In the genomic region with DNA sequence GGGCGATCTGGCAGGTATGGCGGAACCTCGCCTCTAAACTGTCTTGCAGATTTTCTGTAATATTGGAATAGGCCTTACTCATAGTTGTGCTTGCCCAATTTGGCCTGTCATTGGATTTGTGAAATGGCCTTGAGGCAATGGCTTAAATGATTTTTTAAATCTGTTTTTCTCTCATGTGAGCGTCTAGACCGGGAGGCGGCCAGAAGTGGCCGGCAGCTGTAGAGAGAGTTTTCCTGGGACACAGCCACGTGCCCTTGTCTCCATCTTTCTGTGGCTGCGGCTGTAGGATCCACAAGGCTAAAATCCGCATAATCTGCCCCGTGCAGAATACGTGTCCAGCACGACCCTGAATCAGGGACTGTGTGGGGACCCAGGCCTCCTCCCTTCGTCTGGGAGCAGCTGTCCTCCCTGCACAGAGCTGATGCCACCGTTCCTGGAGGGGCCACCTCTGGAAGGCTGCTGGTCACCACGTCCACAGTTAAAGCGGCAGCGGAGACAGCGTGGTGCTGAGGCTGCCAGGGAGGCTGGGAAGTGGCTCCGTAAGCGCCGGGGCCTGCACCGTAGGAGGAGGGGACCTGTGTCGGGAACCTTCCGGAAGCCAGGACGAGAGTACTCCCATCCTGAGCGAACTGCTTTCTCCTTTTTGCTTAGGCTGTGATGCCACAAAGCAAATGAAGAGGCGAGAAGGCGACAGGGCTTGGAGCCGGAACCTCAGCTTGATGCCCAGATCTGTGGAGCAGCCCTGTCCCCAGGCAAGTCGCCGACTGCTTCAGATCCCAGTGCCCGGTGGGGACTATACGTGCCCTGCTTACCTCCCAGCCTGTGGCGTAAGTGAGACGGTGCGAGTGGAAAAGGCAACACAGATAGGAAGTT, we compare ENCODE assay signal across 23 cellular contexts.
A peak's percentile ranks its signal among the peaks of the same experiment; 100 is the strongest.
DNase-seq lines count a peak whose midpoint lies in the region; ATAC-seq, FAIRE-seq and TF ChIP-seq lines count a peak whose summit lies in the region.
"Had no signal": no experiment of that assay in that cellular context is flagged by ENCODE, and none has a peak within 500 bp of the region (broad histone marks: within the 10 kb centered on the region; RNA-seq: fewer than 3 reads in every experiment).

No MANE protein-coding gene starts in this region.

- H3K4me1 ChIP-seq in H1 (replicated peaks in 1 of 4; ENCODE audit: control insufficient read depth in 3 of 4, insufficient read depth in 4 of 4, low read length in 3 of 4) = no peaks in the 10 kb centered on the region; a peak in 1 of 7 replicates
- H3K4me1 ChIP-seq in gastrocnemius medialis = no peaks in the 10 kb centered on the region

- peaks cover 11% of the 10 kb centered on the region for H3K4me1 Mint-ChIP-seq in nephron progenitor cell
- peaks cover 14 to 15% of the 10 kb centered on the region in 2 donors for H3K4me1 Mint-ChIP-seq in stimulated activated naive B cell treated with anti-CD40 and anti-IgM and Interleukin-4, amounts not matched to agents 10 μg/mL and 1 μg/mL and 100 μg/mL, for 72 hours

- TF ChIP-seq EP300 in H1 (IDR thresholded peaks at IDR 0.05; ENCODE audit: borderline replicate concordance in 1 of 2, low read depth in 2 of 2, low read length in 2 of 2) = no peak

- in situ Hi-C loops in gastrocnemius medialis (cut with MboI; ENCODE audit: low sequenced_read_pairs in 4 of 4) = no loop called here

- H3K36me3 ChIP-seq in H7 (replicated peaks; ENCODE audit: control insufficient read depth, insufficient read depth, low read length) = no peaks in the 10 kb centered on the region
- H3K36me3 ChIP-seq in H1 (ENCODE audit: control insufficient read depth in 2 of 4, insufficient read depth in 4 of 4, low read length in 3 of 4) = no peaks in the 10 kb centered on the region; a peak in 1 of 8 replicates
- H3K36me3 ChIP-seq in gastrocnemius medialis = peaks cover 0 to 5% of the 10 kb centered on the region in 2 donors
- H3K36me3 ChIP-seq: MG63 had no signal

- CTCF ChIA-PET in H1 (lab: Charles Lee; ENCODE audit: partially characterized antibody) = interaction anchor here (3.8 kb wide), 1 partner anchor 20 kb away, joined by 16 read pairs; no protein-coding TSS in a partner anchor

- H3K9me3 Mint-ChIP-seq in nephron progenitor cell = peaks cover 13% of the 10 kb centered on the region
- H3K9me3 Mint-ChIP-seq in stimulated activated naive B cell treated with anti-CD40 and anti-IgM and Interleukin-4, amounts not matched to agents 10 μg/mL and 1 μg/mL and 100 μg/mL, for 72 hours = peaks cover 4 to 8% of the 10 kb centered on the region in 2 donors

- no peaks in the 10 kb centered on the region for H4K20me1 ChIP-seq in H1 (replicated peaks in 1 of 2; ENCODE audit: control insufficient read depth in 1 of 2, insufficient read depth in 2 of 2, low read length in 2 of 2)
- H4K20me1 ChIP-seq: BLaER1 treated with 17β-estradiol and CSF1 and Interleukin-3, amounts not matched to agents 10 nM and 100 nM had no signal

- TF ChIP-seq CTCF in H1 (IDR thresholded peaks at IDR 0.05; ENCODE audit: control extremely low read depth in 1 of 3, insufficient read depth in 1 of 3, low read depth in 1 of 3, low read length in 3 of 3) (no peak), nephron progenitor cell (IDR thresholded peaks at IDR 0.05) (no peak), gastrocnemius medialis (IDR thresholded peaks at IDR 0.05 in 4 of 5, conservative IDR thresholded peaks at IDR 0.05 in 1 of 5) (no peak)

- H2BK120ac ChIP-seq in H1 (replicated peaks; ENCODE audit: low read depth, low read length) = no peak overlapping the region

- POLR2A ChIA-PET in H1 (lab: Charles Lee; ENCODE audit: partially characterized antibody) = no interaction called here

- H3K14ac ChIP-seq in H1 (ENCODE audit: insufficient read length) = no peak overlapping the region

- intact Hi-C loops in gastrocnemius medialis (cut with DNase I; ENCODE audit: low total_unique reads) = no loop called here

- no peak overlapping the region for H2AFZ ChIP-seq in H1 (ENCODE audit: low read length)
- H2AFZ ChIP-seq: GM23248 had no signal

- FAIRE-seq in H1 (lab: Jason Lieb, UNC) = no peak
- FAIRE-seq: GM12891 had no signal

- no peak for TF ChIP-seq RAD21 in H1 (IDR thresholded peaks at IDR 0.05 in 1 of 2, conservative IDR thresholded peaks at IDR 0.05 in 1 of 2; ENCODE audit: low read depth in 2 of 2, low read length in 2 of 2)

- H3K79me1 ChIP-seq in H1 (ENCODE audit: low read depth, low read length) = no peaks in the 10 kb centered on the region

- no peaks in the 10 kb centered on the region for H3K23me2 ChIP-seq in H1 (ENCODE audit: low read depth, low read length)

- no peak overlapping the region for H3K4me3 Mint-ChIP-seq in nephron progenitor cell
- H3K4me3 Mint-ChIP-seq in stimulated activated naive B cell treated with anti-CD40 and anti-IgM and Interleukin-4, amounts not matched to agents 10 μg/mL and 1 μg/mL and 100 μg/mL, for 72 hours = no peak overlapping the region
- H3K4me3 Mint-ChIP-seq: CD8-positive, alpha-beta T cell; IgD-negative memory B cell had no signal

- WGBS in H1 (ENCODE audit: extremely low coverage in 1 of 2, insufficient coverage in 1 of 2, insufficient read length in 1 of 2, insufficient replicate concordance in 2 of 2, low coverage in 1 of 2, low lambda C conversion rate in 2 of 2, missing lambda C conversion rate in 1 of 2), 2 experiments = 93% methylated on average over 37 of the region's 37 CpGs; no CpG with 5 or more reads in 1 of the 2 experiments

- peak; percentile 18 to 27 for ATAC-seq in gastrocnemius medialis
- ATAC-seq in stimulated activated naive B cell treated with anti-CD40 and anti-IgM and Interleukin-4, amounts not matched to agents 10 μg/mL and 1 μg/mL and 100 μg/mL, for 72 hours (replicated peaks) = no peak
- ATAC-seq: CD8-positive, alpha-beta T cell; HCT116 had no signal

- H3K9ac ChIP-seq in H1 (replicated peaks in 1 of 4; ENCODE audit: extremely low read depth in 1 of 4, low read depth in 3 of 4, low read length in 3 of 4) = no peak overlapping the region
- H3K9ac ChIP-seq: BLaER1 treated with 17β-estradiol and CSF1 and Interleukin-3, amounts not matched to agents 10 nM and 100 nM; GM23248 had no signal

- no peak for TF ChIP-seq POLR2A in H1 (IDR thresholded peaks at IDR 0.05; ENCODE audit: control extremely low read depth in 1 of 2, low read depth in 2 of 2, low read length in 2 of 2)
- no peak for TF ChIP-seq POLR2A in gastrocnemius medialis (IDR thresholded peaks at IDR 0.05)

- H3K4ac ChIP-seq in H1 (replicated peaks; ENCODE audit: insufficient read length, low read depth, low read length) = no peak overlapping the region

- H3K23ac ChIP-seq in H1 (ENCODE audit: insufficient read length) = no peak overlapping the region

- no peak overlapping the region for H4K5ac ChIP-seq in H1 (ENCODE audit: insufficient read length, low read depth, low read length)

- H4K91ac ChIP-seq in H1 (replicated peaks; ENCODE audit: insufficient read length, low read length) = peak overlapping the region; percentile 3

- H2AK5ac ChIP-seq in H1 (ENCODE audit: low read depth, low read length) = no peak overlapping the region

- no peaks in the 10 kb centered on the region for H3K79me2 ChIP-seq in H1 (ENCODE audit: control insufficient read depth in 1 of 2, insufficient read depth in 2 of 2, low read length in 2 of 2)

- no peak overlapping the region for H2BK20ac ChIP-seq in H1 (ENCODE audit: low read length)

- no peak overlapping the region for H2BK5ac ChIP-seq in H1 (ENCODE audit: low read depth, low read length)

- H3K27ac ChIP-seq in H1 (ENCODE audit: low read depth, low read length) = no peak overlapping the region
- no peak overlapping the region for H3K27ac ChIP-seq in gastrocnemius medialis
- H3K27ac ChIP-seq: BLaER1 treated with 17β-estradiol and CSF1 and Interleukin-3, amounts not matched to agents 10 nM and 100 nM; GM23248 had no signal

- no peak overlapping the region for H3K18ac ChIP-seq in H1 (ENCODE audit: extremely low read depth, low read length)

- peaks cover 30% of the 10 kb centered on the region for H3K36me3 Mint-ChIP-seq in nephron progenitor cell (ENCODE audit: low read depth)
- H3K36me3 Mint-ChIP-seq in stimulated activated naive B cell treated with anti-CD40 and anti-IgM and Interleukin-4, amounts not matched to agents 10 μg/mL and 1 μg/mL and 100 μg/mL, for 72 hours = peaks cover 10 to 12% of the 10 kb centered on the region in 2 donors
- H3K36me3 Mint-ChIP-seq: IgD-negative memory B cell had no signal

- peak overlapping the region; percentile 76; the same call in 1 of the 2 replicates for H4K8ac ChIP-seq in H1 (ENCODE audit: extremely low read depth, insufficient read depth, low read length)

- H3K27me3 ChIP-seq in H7 (ENCODE audit: control insufficient read depth, insufficient read depth, low read length) = no peaks in the 10 kb centered on the region
- no peaks in the 10 kb centered on the region for H3K27me3 ChIP-seq in H1 (replicated peaks in 1 of 4; ENCODE audit: control insufficient read depth in 3 of 4, extremely low read depth in 1 of 4, insufficient read depth in 3 of 4, low read length in 3 of 4)
- peaks cover 2 to 22% (median 19%) of the 10 kb centered on the region in 3 donors for H3K27me3 ChIP-seq in gastrocnemius medialis
- H3K27me3 ChIP-seq: MG63 had no signal

- H3K4me3 ChIP-seq in H7 (ENCODE audit: insufficient read depth, low read depth, low read length) (no peak overlapping the region), H1 (ENCODE audit: extremely low read depth in 1 of 4, insufficient read depth in 2 of 4, low read depth in 3 of 4, low read length in 4 of 4) (no peak overlapping the region), gastrocnemius medialis (no peak overlapping the region)
- H3K4me3 ChIP-seq: BLaER1 treated with 17β-estradiol and CSF1 and Interleukin-3, amounts not matched to agents 10 nM and 100 nM; GM23248; MG63 had no signal

- DNase-seq in H7 = peak; percentile 54
- DNase-seq in H1 (ENCODE audit: low read depth in 1 of 2, low spot score in 2 of 2) = no peak
- DNase-seq in nephron progenitor cell = no peak
- no peak for DNase-seq in gastrocnemius medialis
- DNase-seq in NK-92 (lab: John Stamatoyannopoulos, UW; ENCODE audit: unreplicated experiment) = no peak
- DNase-seq in stimulated activated naive B cell treated with anti-CD40 and anti-IgM and Interleukin-4, amounts not matched to agents 10 μg/mL and 1 μg/mL and 100 μg/mL, for 72 hours = no peak
- no peak for DNase-seq in NCI-H774 (lab: John Stamatoyannopoulos, UW)
- DNase-seq: Calu3, GM23248, Kasumi-1, MG63, NCI-H1092, NCI-H1436 treated with DMSO at 0.1 percent for 48 hours, NCI-H2029 treated with DMSO at 0.1 percent for 48 hours, NCI-H2171 treated with DMSO at 0.1 percent for 48 hours, NCI-H446, OCI-M1, SHP77 had no signal

- peaks cover 4% of the 10 kb centered on the region for H3K27me3 Mint-ChIP-seq in nephron progenitor cell (ENCODE audit: low read depth, poor library complexity)
- peaks cover 21 to 30% of the 10 kb centered on the region in 2 donors for H3K27me3 Mint-ChIP-seq in stimulated activated naive B cell treated with anti-CD40 and anti-IgM and Interleukin-4, amounts not matched to agents 10 μg/mL and 1 μg/mL and 100 μg/mL, for 72 hours

- H3K9me3 ChIP-seq in H1 (ENCODE audit: insufficient read depth in 2 of 2, low read depth in 1 of 2, low read length in 1 of 2) (peaks cover 2 to 3% of the 10 kb centered on the region in 2 experiments; a peak in 3 of 4 replicates), gastrocnemius medialis (no peaks in the 10 kb centered on the region)
- H3K9me3 ChIP-seq: MG63 had no signal

- H2BK15ac ChIP-seq in H1 (ENCODE audit: low read length) = no peak overlapping the region

- peak overlapping the region; percentile 86 for H3K27ac Mint-ChIP-seq in nephron progenitor cell
- H3K27ac Mint-ChIP-seq in stimulated activated naive B cell treated with anti-CD40 and anti-IgM and Interleukin-4, amounts not matched to agents 10 μg/mL and 1 μg/mL and 100 μg/mL, for 72 hours = no peak overlapping the region
- H3K27ac Mint-ChIP-seq: CD8-positive, alpha-beta T cell; IgD-negative memory B cell had no signal

- H3K56ac ChIP-seq in H1 (replicated peaks; ENCODE audit: insufficient read length, low read depth, low read length) = no peak overlapping the region

- H2BK12ac ChIP-seq in H1 (ENCODE audit: low read depth, low read length) = no peak overlapping the region

- no peak overlapping the region for H3K4me2 ChIP-seq in H1 (ENCODE audit: insufficient read depth in 1 of 2, low read depth in 2 of 2, low read length in 2 of 2)

Comparison
In these comparisons a context has a peak if more than half of its experiments do, and no peak if none do; other contexts are left out.
1. ATAC-seq: peak in gastrocnemius medialis (2 of 2); none in stimulated activated naive B cell treated with anti-CD40 and anti-IgM and Interleukin-4, amounts not matched to agents 10 μg/mL and 1 μg/mL and 100 μg/mL, for 72 hours (0 of 2).